20 cellular contexts compared by ENCODE assay signal in the genomic region with DNA sequence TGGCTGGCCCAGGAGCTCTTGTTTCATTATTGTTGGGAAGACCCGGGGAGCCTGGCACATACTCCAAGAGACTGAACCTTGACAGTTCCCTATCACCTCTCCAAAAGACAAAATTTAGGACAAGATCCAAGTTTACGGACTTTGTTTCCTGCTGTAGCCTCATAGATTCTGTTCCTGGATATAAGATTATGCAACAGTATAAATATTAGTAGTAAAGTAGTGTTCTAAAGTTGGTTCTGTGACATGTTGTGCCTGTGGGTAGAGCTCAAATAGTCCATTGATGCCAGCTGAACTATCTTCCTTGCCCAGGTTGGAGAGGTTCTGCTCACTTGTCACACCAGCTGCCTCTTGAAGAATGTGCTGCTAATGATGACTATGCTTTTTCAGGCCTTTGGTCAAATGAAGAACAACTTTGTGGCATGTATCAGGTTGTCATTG.
A peak's percentile ranks its signal among the peaks of the same experiment; 100 is the strongest.
DNase-seq lines count a peak whose midpoint lies in the region; ATAC-seq, FAIRE-seq and TF ChIP-seq lines count a peak whose summit lies in the region.
"Had no signal": no experiment of that assay in that cellular context is flagged by ENCODE, and none has a peak within 500 bp of the region (broad histone marks: within the 10 kb centered on the region; RNA-seq: fewer than 3 reads in every experiment).

No MANE protein-coding gene starts in this region.

- no peaks in the 10 kb centered on the region for H3K9me3 ChIP-seq in liver (ENCODE audit: control insufficient read depth in 4 of 4, low read length in 3 of 4)
- no peaks in the 10 kb centered on the region for H3K9me3 ChIP-seq in HepG2 (ENCODE audit: low read length)
- no peaks in the 10 kb centered on the region for H3K9me3 ChIP-seq in K562 (replicated peaks; ENCODE audit: control insufficient read depth, insufficient read depth, low read depth, low read length)
- H3K9me3 ChIP-seq in lung (ENCODE audit: control insufficient read depth in 2 of 2, insufficient read depth in 1 of 2, low read length in 1 of 2): no peaks in the 10 kb centered on the region
- no peaks in the 10 kb centered on the region for H3K9me3 ChIP-seq in upper lobe of right lung

- CTCF ChIA-PET in HepG2 (lab: Yijun Ruan, JAX; ENCODE audit: low intra/inter-chr PET ratio, low total read pairs): no interaction called here
- CTCF ChIA-PET in K562 (lab: Yijun Ruan, JAX; ENCODE audit: low intra/inter-chr PET ratio): no interaction called here

- no peak for ATAC-seq in HepG2
- ATAC-seq in K562: no peak
- no peak for ATAC-seq in lung (ENCODE audit: insufficient read depth, low FRiP score)
- ATAC-seq in upper lobe of right lung: peak; percentile 16
- ATAC-seq: GM12878, GM23338, HCT116 had no signal

- peak; percentile 6 to 28 for TF ChIP-seq RAD21 in liver (IDR thresholded peaks at IDR 0.05)
- TF ChIP-seq RAD21 in HepG2 (CRISPR knock-in tag; IDR thresholded peaks at IDR 0.05): no peak
- no peak for TF ChIP-seq RAD21 in K562 (CRISPR knock-in tag; conservative IDR thresholded peaks at IDR 0.05 in 1 of 2, IDR thresholded peaks at IDR 0.05 in 1 of 2)

- in situ Hi-C loops in HepG2 (cut with HindIII; ENCODE audit: extremely low pct_ligation_motif_present, low pct_unique_long_range_greater_than_20kb): loop anchor here (10.0 kb wide), 1 partner anchor 65 kb away; no protein-coding TSS in a partner anchor
- in situ Hi-C loops in K562 (cut with MboI): no loop called here

- H2AFZ ChIP-seq in HepG2 (ENCODE audit: low read length) (no peak overlapping the region), K562 (ENCODE audit: low read depth, low read length) (no peak overlapping the region)
- H2AFZ ChIP-seq: GM23338 had no signal

- no peaks in the 10 kb centered on the region for H3K27me3 ChIP-seq in liver (ENCODE audit: control insufficient read depth in 4 of 4, insufficient read depth in 4 of 4, low read length in 3 of 4)
- H3K27me3 ChIP-seq in HepG2 (ENCODE audit: control insufficient read depth in 1 of 2, insufficient read depth in 2 of 2, low read length in 2 of 2): no peaks in the 10 kb centered on the region
- no peaks in the 10 kb centered on the region for H3K27me3 ChIP-seq in K562 (ENCODE audit: control insufficient read depth in 2 of 2, insufficient read depth in 2 of 2, low read length in 2 of 2)
- H3K27me3 ChIP-seq in lung (ENCODE audit: control insufficient read depth, insufficient read depth): no peaks in the 10 kb centered on the region
- no peaks in the 10 kb centered on the region for H3K27me3 ChIP-seq in upper lobe of right lung

- peaks cover 4 to 28% (median 24%) of the 10 kb centered on the region in 4 donors for H3K4me1 ChIP-seq in liver (ENCODE audit: control insufficient read depth in 4 of 4, insufficient read depth in 4 of 4, low read length in 3 of 4)
- peaks cover 18% of the 10 kb centered on the region for H3K4me1 ChIP-seq in HepG2 (ENCODE audit: insufficient read depth, low read length)
- H3K4me1 ChIP-seq in K562 (replicated peaks in 1 of 2; ENCODE audit: control insufficient read depth in 2 of 2, insufficient read depth in 2 of 2, low read length in 2 of 2): no peaks in the 10 kb centered on the region
- H3K4me1 ChIP-seq in lung (ENCODE audit: control insufficient read depth in 2 of 2, insufficient read depth in 2 of 2, low read length in 2 of 2): peaks cover 1 to 21% of the 10 kb centered on the region in 2 donors
- peaks cover 35% of the 10 kb centered on the region for H3K4me1 ChIP-seq in upper lobe of right lung

- no peak for TF ChIP-seq CTCF in liver (IDR thresholded peaks at IDR 0.05; ENCODE audit: low read depth, low read length, missing input control)
- no peak for TF ChIP-seq CTCF in HepG2 (CRISPR knock-in tag; IDR thresholded peaks at IDR 0.05)
- no peak for TF ChIP-seq CTCF in K562 (IDR thresholded peaks at IDR 0.05 in 2 of 3, conservative IDR thresholded peaks at IDR 0.05 in 1 of 3; ENCODE audit: insufficient read depth in 2 of 3, low read depth in 1 of 3, low read length in 3 of 3)
- no peak for TF ChIP-seq CTCF in lung (IDR thresholded peaks at IDR 0.05; ENCODE audit: control extremely low read depth, extremely low read depth)
- TF ChIP-seq CTCF in upper lobe of right lung (IDR thresholded peaks at IDR 0.05): no peak

- H3K9ac ChIP-seq in liver (ENCODE audit: low read depth in 1 of 2, low read length in 2 of 2): no peak overlapping the region
- no peak overlapping the region for H3K9ac ChIP-seq in HepG2 (ENCODE audit: insufficient read depth, low read depth, low read length)
- H3K9ac ChIP-seq in K562 (ENCODE audit: insufficient read depth in 1 of 2, low read depth in 2 of 2, low read length in 2 of 2): no peak overlapping the region

- WGBS in liver: 27% methylated on average over 2 of the region's 2 CpGs
- WGBS in HepG2 (ENCODE audit: low lambda C conversion rate): 35% methylated on average over 2 of the region's 2 CpGs
- whole genome bisulfite sequencing in K562 (ENCODE audit: insufficient coverage, low coverage, missing lambda C conversion rate): 5% methylated on average over 2 of the region's 2 CpGs
- WGBS in lung, 2 donors: 55 to 60% methylated on average over 2 of the region's 2 CpGs

- intact Hi-C loops in HepG2 (cut with micrococcal nuclease; ENCODE audit: unreplicated experiment): no loop called here
- intact Hi-C loops in K562 (cut with micrococcal nuclease): no loop called here
- intact Hi-C loops in upper lobe of right lung (cut with DNase I): no loop called here

- TF ChIP-seq POLR2A in HepG2 (IDR thresholded peaks at IDR 0.05; ENCODE audit: insufficient read depth in 1 of 2, low read depth in 2 of 2, low read length in 2 of 2) (no peak), K562 (conservative IDR thresholded peaks at IDR 0.05) (no peak)

- POLR2A ChIA-PET in HepG2 (lab: Yijun Ruan, JAX): no interaction called here
- POLR2A ChIA-PET in K562 (lab: Yijun Ruan, JAX): no interaction called here

- H4K20me1 ChIP-seq in HepG2 (ENCODE audit: insufficient read depth, low read length) (no peaks in the 10 kb centered on the region), K562 (replicated peaks; ENCODE audit: control insufficient read depth, insufficient read depth, low read length) (no peaks in the 10 kb centered on the region)

- DNase-seq in HepG2 (ENCODE audit: low spot score) (no peak), K562 (ENCODE audit: extremely low read depth in 1 of 4, low spot score in 3 of 4) (no peak), lung (ENCODE audit: low spot score) (no peak), upper lobe of right lung (no peak), cortex of kidney (lab: John Stamatoyannopoulos, UW) (no peak)
- no peak for DNase-seq in activated naive CD4-positive, alpha-beta T cell treated with Interleukin-2 at 50 U/mL for 16 hours
- DNase-seq in stimulated activated CD4-positive, alpha-beta T cell treated with anti-CD3 and anti-CD28 coated beads, Interleukin-2, amount 100 ng/mL, for 24 hours: no peak
- DNase-seq: Calu3; CD4-positive, CD25-positive, alpha-beta regulatory T cell; DND-41; KG1; NCI-H1048; NCI-H146; NCI-H2081 treated with DMSO at 0.1 percent for 48 hours; NCI-H524 had no signal

- BruUV-seq in HepG2 (replicated peaks; lab: Mats Ljungman, UMichigan) (no TSS peak), K562 (replicated peaks; lab: Mats Ljungman, UMichigan) (no TSS peak)

- TF ChIP-seq EP300 in HepG2 (IDR thresholded peaks at IDR 0.05; ENCODE audit: low read depth in 2 of 2, low read length in 2 of 2) (no peak), HepG2 (CRISPR knock-in tag; IDR thresholded peaks at IDR 0.05; ENCODE audit: borderline replicate concordance) (no peak), K562 (IDR thresholded peaks at IDR 0.05; ENCODE audit: low read length) (no peak)

- H3K9me1 ChIP-seq in K562 (ENCODE audit: control insufficient read depth, insufficient read depth, low read length): no peaks in the 10 kb centered on the region

- H3K36me3 ChIP-seq in liver (ENCODE audit: control insufficient read depth in 4 of 4, insufficient read depth in 3 of 4, low read depth in 1 of 4, low read length in 3 of 4) (no peaks in the 10 kb centered on the region), HepG2 (replicated peaks in 1 of 2; ENCODE audit: control insufficient read depth in 1 of 2, insufficient read depth in 2 of 2, low read length in 2 of 2) (no peaks in the 10 kb centered on the region), K562 (ENCODE audit: control insufficient read depth, insufficient read depth, low read length) (no peaks in the 10 kb centered on the region), lung (ENCODE audit: control insufficient read depth in 2 of 2, insufficient read depth in 2 of 2, low read length in 2 of 2) (no peaks in the 10 kb centered on the region), upper lobe of right lung (no peaks in the 10 kb centered on the region)

- H3K4me2 ChIP-seq in HepG2 (ENCODE audit: low read depth, low read length): no peak overlapping the region
- H3K4me2 ChIP-seq in K562 (ENCODE audit: insufficient read depth, low read length): no peak overlapping the region
- H3K4me2 ChIP-seq: GM23338 had no signal

- no peak overlapping the region for H3K4me3 ChIP-seq in liver (ENCODE audit: low read depth in 1 of 3, low read length in 3 of 3)
- no peak overlapping the region for H3K4me3 ChIP-seq in HepG2 (replicated peaks in 1 of 3; ENCODE audit: insufficient read depth in 1 of 3, low read depth in 2 of 3, low read length in 3 of 3)
- H3K4me3 ChIP-seq in K562: no peak overlapping the region
- H3K4me3 ChIP-seq in lung: no peak overlapping the region
- no peak overlapping the region for H3K4me3 ChIP-seq in upper lobe of right lung
- H3K4me3 ChIP-seq: GM12878, GM23338 had no signal

- FAIRE-seq in HepG2 (lab: Jason Lieb, UNC) (no peak), K562 (lab: Jason Lieb, UNC) (no peak)
- FAIRE-seq: G401.6, GM12878 had no signal

- H3K27ac ChIP-seq in liver (ENCODE audit: low read depth in 1 of 2, low read length in 2 of 2) (peak overlapping the region; percentile 20 to 40), HepG2 (ENCODE audit: extremely low read length, insufficient read depth, low read length) (no peak overlapping the region), K562 (ENCODE audit: extremely low read depth, low read depth, low read length) (no peak overlapping the region), lung (ENCODE audit: low read depth in 1 of 2, low read length in 1 of 2) (peak overlapping the region; percentile 29 to 74), upper lobe of right lung (peak overlapping the region; percentile 15)

- H3K79me2 ChIP-seq in HepG2 (ENCODE audit: insufficient read depth, low read length): no peaks in the 10 kb centered on the region
- no peaks in the 10 kb centered on the region for H3K79me2 ChIP-seq in K562 (ENCODE audit: control insufficient read depth, insufficient read depth, low read length)

TF ChIP-seq in liver, 16 proteins besides CTCF, POLR2A, EP300 and RAD21 (continues in another document):
- TF ChIP-seq TAF1 (conservative IDR thresholded peaks at IDR 0.05) (peak; percentile 23), HNF4G (IDR thresholded peaks at IDR 0.05) (no peak), YY1 (IDR thresholded peaks at IDR 0.05) (peak; percentile 76)

TF ChIP-seq in K562, 482 proteins besides CTCF, POLR2A, EP300 and RAD21:
- TF ChIP-seq SMARCA4 (IDR thresholded peaks at IDR 0.05) (no peak), ZNF316 (IDR thresholded peaks at IDR 0.05) (0 out of 2 replicates have a peak, but pooled peaks have one; percentile 3), ZNF212 (CRISPR knock-in tag; IDR thresholded peaks at IDR 0.05) (no peak)
TF ChIP-seq in K562: peak in this region for 1.

Comparison
In these comparisons a context has a peak if more than half of its experiments do, and no peak if none do; other contexts are left out.
1. H3K27ac ChIP-seq: peak in liver (2 of 2), lung (2 of 2) and upper lobe of right lung (single experiment); none in HepG2 (single experiment) and K562 (single experiment).